Comparison of ENCODE assay signal across 9 cellular contexts in genomic region chr2:24930768-24931167, GRCh38. TPM values are rescaled to one million over a fixed set of nuclear protein-coding genes. Genes with fewer than 3 reads are reported as not detected.
DNase-seq lines count a peak whose midpoint lies in the region; ATAC-seq and TF ChIP-seq lines count a peak whose summit lies in the region.
"Had no signal": no experiment of that assay in that cellular context is flagged by ENCODE, and none has a peak within 500 bp of the region (broad histone marks: within the 10 kb centered on the region; RNA-seq: fewer than 3 reads in every experiment).

No MANE protein-coding gene starts in this region.

- no peak for TF ChIP-seq POLR2A in spleen (IDR thresholded peaks at IDR 0.05)

- H3K4me1 Mint-ChIP-seq in activated T-cell treated with anti-CD3 and anti-CD28 coated beads, Interleukin-2, amount 50 U/mL, for 24 hours (ENCODE audit: low read depth) = peaks cover 8% of the 10 kb centered on the region
- peaks cover 11% of the 10 kb centered on the region for H3K4me1 Mint-ChIP-seq in activated T-helper 2 cell treated with anti-CD3 and anti-CD28 coated beads, Interferon-gamma antibody, Interleukin-2, Interleukin-4, amounts not matched to agents 10 μg/mL and 5 μg/mL and 100 μg/mL, durations not matched to agents 14 hours and 24 hours and 36 hours (ENCODE audit: low read depth)
- H3K4me1 Mint-ChIP-seq: activated naive CD4-positive, alpha-beta T cell treated with anti-CD3 and anti-CD28 coated beads, Interleukin-2, amount 50 U/mL, for 24 hours had no signal

- no peaks in the 10 kb centered on the region for H3K9me3 ChIP-seq in spleen

- H3K4me3 Mint-ChIP-seq in activated T-cell treated with anti-CD3 and anti-CD28 coated beads, Interleukin-2, amount 50 U/mL, for 24 hours = no peak overlapping the region
- H3K4me3 Mint-ChIP-seq in activated T-helper 2 cell treated with anti-CD3 and anti-CD28 coated beads, Interferon-gamma antibody, Interleukin-2, Interleukin-4, amounts not matched to agents 10 μg/mL and 5 μg/mL and 100 μg/mL, durations not matched to agents 14 hours and 24 hours and 36 hours (ENCODE audit: low read depth) = no peak overlapping the region
- H3K4me3 Mint-ChIP-seq: activated naive CD4-positive, alpha-beta T cell treated with anti-CD3 and anti-CD28 coated beads, Interleukin-2, amount 50 U/mL, for 24 hours had no signal

- H3K27me3 Mint-ChIP-seq in activated T-cell treated with anti-CD3 and anti-CD28 coated beads, Interleukin-2, amount 50 U/mL, for 24 hours = no peaks in the 10 kb centered on the region
- H3K27me3 Mint-ChIP-seq in activated T-helper 2 cell treated with anti-CD3 and anti-CD28 coated beads, Interferon-gamma antibody, Interleukin-2, Interleukin-4, amounts not matched to agents 10 μg/mL and 5 μg/mL and 100 μg/mL, durations not matched to agents 14 hours and 24 hours and 36 hours (ENCODE audit: low read depth) = no peaks in the 10 kb centered on the region
- H3K27me3 Mint-ChIP-seq: activated naive CD4-positive, alpha-beta T cell treated with anti-CD3 and anti-CD28 coated beads, Interleukin-2, amount 50 U/mL, for 24 hours had no signal

- H3K4me1 ChIP-seq in spleen = peaks cover 0 to 21% (median 14%) of the 10 kb centered on the region in 6 donors

- WGBS in spleen, 5 donors = 15 to 32% (median 20%) methylated on average over 4 to 6 of the region's 6 CpGs

- ATAC-seq in HG02884 (IDR thresholded peaks at IDR 0.05; ENCODE audit: unreplicated experiment) = peak; percentile 78

- H3K27ac ChIP-seq in spleen = no peak overlapping the region

- intact Hi-C loops in spleen (cut with DNase I; ENCODE audit: low total_unique reads) = no loop called here
- intact Hi-C loops in activated T-helper 2 cell treated with anti-CD3 and anti-CD28 coated beads, Interferon-gamma antibody, Interleukin-2, Interleukin-4, amounts not matched to agents 10 μg/mL and 5 μg/mL and 100 μg/mL, durations not matched to agents 14 hours and 24 hours and 36 hours (cut with micrococcal nuclease) = no loop called here

- no peak overlapping the region for H3K27ac Mint-ChIP-seq in activated T-cell treated with anti-CD3 and anti-CD28 coated beads, Interleukin-2, amount 50 U/mL, for 24 hours
- no peak overlapping the region for H3K27ac Mint-ChIP-seq in activated T-helper 2 cell treated with anti-CD3 and anti-CD28 coated beads, Interferon-gamma antibody, Interleukin-2, Interleukin-4, amounts not matched to agents 10 μg/mL and 5 μg/mL and 100 μg/mL, durations not matched to agents 14 hours and 24 hours and 36 hours
- H3K27ac Mint-ChIP-seq: activated naive CD4-positive, alpha-beta T cell treated with anti-CD3 and anti-CD28 coated beads, Interleukin-2, amount 50 U/mL, for 24 hours had no signal

- H3K36me3 Mint-ChIP-seq in activated T-cell treated with anti-CD3 and anti-CD28 coated beads, Interleukin-2, amount 50 U/mL, for 24 hours (ENCODE audit: low read depth) = no peaks in the 10 kb centered on the region
- no peaks in the 10 kb centered on the region for H3K36me3 Mint-ChIP-seq in activated T-helper 2 cell treated with anti-CD3 and anti-CD28 coated beads, Interferon-gamma antibody, Interleukin-2, Interleukin-4, amounts not matched to agents 10 μg/mL and 5 μg/mL and 100 μg/mL, durations not matched to agents 14 hours and 24 hours and 36 hours (ENCODE audit: low read depth)
- H3K36me3 Mint-ChIP-seq: activated naive CD4-positive, alpha-beta T cell treated with anti-CD3 and anti-CD28 coated beads, Interleukin-2, amount 50 U/mL, for 24 hours had no signal

- no peaks in the 10 kb centered on the region for H3K36me3 ChIP-seq in spleen

- no peaks in the 10 kb centered on the region for H3K9me3 Mint-ChIP-seq in activated T-cell treated with anti-CD3 and anti-CD28 coated beads, Interleukin-2, amount 50 U/mL, for 24 hours
- no peaks in the 10 kb centered on the region for H3K9me3 Mint-ChIP-seq in activated T-helper 2 cell treated with anti-CD3 and anti-CD28 coated beads, Interferon-gamma antibody, Interleukin-2, Interleukin-4, amounts not matched to agents 10 μg/mL and 5 μg/mL and 100 μg/mL, durations not matched to agents 14 hours and 24 hours and 36 hours
- H3K9me3 Mint-ChIP-seq: activated naive CD4-positive, alpha-beta T cell treated with anti-CD3 and anti-CD28 coated beads, Interleukin-2, amount 50 U/mL, for 24 hours had no signal

- TF ChIP-seq CTCF in spleen (IDR thresholded peaks at IDR 0.05 in 8 of 11, conservative IDR thresholded peaks at IDR 0.05 in 3 of 11) = no peak

- H3K27me3 ChIP-seq in spleen (replicated peaks in 1 of 7) = peaks cover 0 to 11% (median 0%) of the 10 kb centered on the region in 7 donors

- no peak overlapping the region for H3K4me3 ChIP-seq in spleen

- DNase-seq in activated T-cell treated with anti-CD3 and anti-CD28 coated beads, Interleukin-2, amount 50 U/mL, for 24 hours = peak; percentile 40
- DNase-seq in activated T-cell treated with anti-CD3 and anti-CD28 coated beads for 4 hours (no peak), UCSD-AML1 (lab: John Stamatoyannopoulos, UW; ENCODE audit: unreplicated experiment) (peak; percentile 44), spleen (peak; percentile 58), NCI-H2029 treated with DMSO at 0.1 percent for 48 hours (lab: John Stamatoyannopoulos, UW) (no peak)
- DNase-seq in activated T-helper 2 cell treated with anti-CD3 and anti-CD28 coated beads, Interferon-gamma antibody, Interleukin-2, Interleukin-4, amounts not matched to agents 10 μg/mL and 5 μg/mL and 100 μg/mL, durations not matched to agents 14 hours and 24 hours and 36 hours (ENCODE audit: low spot score) = no peak
- DNase-seq in central memory CD4-positive, alpha-beta T cell = no peak

RNA-seq across cellular contexts. Expression of gene ADCY3, which starts 10.7 kb away (rescaled TPM):
- 10 to 100 TPM; 39.6 to 61.5 (median 58.2) TPM for total RNA-seq in spleen
- 10 to 100 TPM; 36.5 to 53.1 (median 42.4) TPM for polyA plus RNA-seq in spleen
- 108 and 112 TPM in 2 replicates for total RNA-seq in activated T-helper 2 cell treated with anti-CD3 and anti-CD28 coated beads, Interferon-gamma antibody, Interleukin-2, Interleukin-4, amounts not matched to agents 10 μg/mL and 5 μg/mL and 100 μg/mL, durations not matched to agents 14 hours and 24 hours and 36 hours

RNA-seq across cellular contexts. Expression of gene DNAJC27, which starts 41.0 kb away (rescaled TPM):
- 10 to 100 TPM in 1 of 7 donors, 1 to 10 TPM in 6; 4.6 to 10.5 (median 8.0) TPM for total RNA-seq in spleen
- polyA plus RNA-seq in spleen = 1 to 10 TPM; 1.7 to 3.0 (median 2.2) TPM
- total RNA-seq in activated T-helper 2 cell treated with anti-CD3 and anti-CD28 coated beads, Interferon-gamma antibody, Interleukin-2, Interleukin-4, amounts not matched to agents 10 μg/mL and 5 μg/mL and 100 μg/mL, durations not matched to agents 14 hours and 24 hours and 36 hours = 4.9 and 6.1 TPM in 2 replicates

Comparison
In these comparisons a context has a peak if more than half of its experiments do, and no peak if none do; other contexts are left out.
1. DNase-seq: peak in activated T-cell treated with anti-CD3 and anti-CD28 coated beads, Interleukin-2, amount 50 U/mL, for 24 hours (single experiment), UCSD-AML1 (single experiment) and spleen (single experiment); none in activated T-cell treated with anti-CD3 and anti-CD28 coated beads for 4 hours (single experiment), activated T-helper 2 cell treated with anti-CD3 and anti-CD28 coated beads, Interferon-gamma antibody, Interleukin-2, Interleukin-4, amounts not matched to agents 10 μg/mL and 5 μg/mL and 100 μg/mL, durations not matched to agents 14 hours and 24 hours and 36 hours (single experiment), central memory CD4-positive, alpha-beta T cell (single experiment) and NCI-H2029 treated with DMSO at 0.1 percent for 48 hours (single experiment).